1 cellular context compared by ENCODE assay signal in the genomic region with DNA sequence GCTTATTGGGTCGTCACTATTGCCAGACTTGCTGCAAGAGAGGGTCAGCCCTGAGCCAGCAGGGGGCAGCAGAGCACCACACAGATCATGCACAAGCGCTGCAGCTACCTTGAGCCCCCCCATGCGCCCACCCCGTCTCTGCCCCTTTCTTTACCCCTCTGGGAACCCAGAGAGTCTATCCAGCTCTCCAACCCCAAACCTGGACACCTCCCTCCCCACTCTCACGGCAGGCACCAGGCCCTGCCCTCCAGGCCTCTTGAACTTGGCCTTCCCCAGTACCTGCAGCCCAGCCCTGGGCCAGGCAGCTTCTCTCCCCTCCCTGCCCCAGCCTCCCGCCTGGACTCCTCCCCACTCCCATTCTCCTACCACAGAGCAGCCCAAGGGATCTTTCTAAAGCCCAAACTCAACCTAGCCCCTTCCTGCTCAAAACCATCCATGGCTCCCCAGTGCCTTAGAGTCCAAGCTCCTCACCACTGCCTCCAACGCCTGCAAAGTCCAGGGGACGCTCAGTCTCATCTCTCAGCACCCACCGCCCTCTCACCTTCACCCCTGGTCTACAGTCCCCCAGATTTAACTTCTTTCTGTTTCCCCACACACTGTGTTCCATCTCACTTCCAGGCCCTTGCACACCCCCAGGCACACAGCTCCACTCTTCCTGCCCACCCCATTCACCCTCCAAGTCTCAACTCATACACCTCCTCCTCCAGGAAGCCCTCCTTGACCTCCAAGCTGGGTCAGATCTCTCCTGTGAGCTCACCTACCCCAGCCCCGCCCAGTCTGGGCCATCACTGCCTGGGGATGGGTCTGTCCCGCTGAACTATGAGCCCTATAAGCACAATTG.
TF ChIP-seq lines count a peak whose summit lies in the region.

No MANE protein-coding gene starts in this region.

TF ChIP-seq in HepG2, 621 proteins besides CTCF, POLR2A, EP300 and RAD21 (continues in another document):
- TF ChIP-seq AKAP8 (CRISPR knock-in tag; IDR thresholded peaks at IDR 0.05): 0 out of 2 replicates have a peak, but pooled peaks have one; percentile 33
- TF ChIP-seq, protein P1, sequence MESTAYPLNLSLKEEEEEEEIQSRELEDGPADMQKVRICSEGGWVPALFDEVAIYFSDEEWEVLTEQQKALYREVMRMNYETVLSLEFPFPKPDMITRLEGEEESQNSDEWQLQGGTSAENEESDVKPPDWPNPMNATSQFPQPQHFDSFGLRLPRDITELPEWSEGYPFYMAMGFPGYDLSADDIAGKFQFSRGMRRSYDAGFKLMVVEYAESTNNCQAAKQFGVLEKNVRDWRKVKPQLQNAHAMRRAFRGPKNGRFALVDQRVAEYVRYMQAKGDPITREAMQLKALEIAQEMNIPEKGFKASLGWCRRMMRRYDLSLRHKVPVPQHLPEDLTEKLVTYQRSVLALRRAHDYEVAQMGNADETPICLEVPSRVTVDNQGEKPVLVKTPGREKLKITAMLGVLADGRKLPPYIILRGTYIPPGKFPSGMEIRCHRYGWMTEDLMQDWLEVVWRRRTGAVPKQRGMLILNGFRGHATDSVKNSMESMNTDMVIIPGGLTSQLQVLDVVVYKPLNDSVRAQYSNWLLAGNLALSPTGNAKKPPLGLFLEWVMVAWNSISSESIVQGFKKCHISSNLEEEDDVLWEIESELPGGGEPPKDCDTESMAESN (CRISPR knock-in tag; conservative IDR thresholded peaks at IDR 0.05): peak; percentile 38; the same call in 1 of the 2 replicates
- no peak for TF ChIP-seq ZNF546 (CRISPR knock-in tag; conservative IDR thresholded peaks at IDR 0.05)
- TF ChIP-seq MIXL1 (CRISPR knock-in tag; IDR thresholded peaks at IDR 0.05): no peak
- TF ChIP-seq, protein P2, sequence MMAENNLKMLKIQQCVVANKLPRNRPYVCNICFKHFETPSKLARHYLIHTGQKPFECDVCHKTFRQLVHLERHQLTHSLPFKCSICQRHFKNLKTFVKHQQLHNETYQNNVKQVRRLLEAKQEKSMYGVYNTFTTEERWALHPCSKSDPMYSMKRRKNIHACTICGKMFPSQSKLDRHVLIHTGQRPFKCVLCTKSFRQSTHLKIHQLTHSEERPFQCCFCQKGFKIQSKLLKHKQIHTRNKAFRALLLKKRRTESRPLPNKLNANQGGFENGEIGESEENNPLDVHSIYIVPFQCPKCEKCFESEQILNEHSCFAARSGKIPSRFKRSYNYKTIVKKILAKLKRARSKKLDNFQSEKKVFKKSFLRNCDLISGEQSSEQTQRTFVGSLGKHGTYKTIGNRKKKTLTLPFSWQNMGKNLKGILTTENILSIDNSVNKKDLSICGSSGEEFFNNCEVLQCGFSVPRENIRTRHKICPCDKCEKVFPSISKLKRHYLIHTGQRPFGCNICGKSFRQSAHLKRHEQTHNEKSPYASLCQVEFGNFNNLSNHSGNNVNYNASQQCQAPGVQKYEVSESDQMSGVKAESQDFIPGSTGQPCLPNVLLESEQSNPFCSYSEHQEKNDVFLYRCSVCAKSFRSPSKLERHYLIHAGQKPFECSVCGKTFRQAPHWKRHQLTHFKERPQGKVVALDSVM (CRISPR knock-in tag; IDR thresholded peaks at IDR 0.05): peak; percentile 41; the same call in 1 of the 2 replicates
- TF ChIP-seq SMC3 (IDR thresholded peaks at IDR 0.05; ENCODE audit: low read length): peak; percentile 79
- TF ChIP-seq, protein P3, sequence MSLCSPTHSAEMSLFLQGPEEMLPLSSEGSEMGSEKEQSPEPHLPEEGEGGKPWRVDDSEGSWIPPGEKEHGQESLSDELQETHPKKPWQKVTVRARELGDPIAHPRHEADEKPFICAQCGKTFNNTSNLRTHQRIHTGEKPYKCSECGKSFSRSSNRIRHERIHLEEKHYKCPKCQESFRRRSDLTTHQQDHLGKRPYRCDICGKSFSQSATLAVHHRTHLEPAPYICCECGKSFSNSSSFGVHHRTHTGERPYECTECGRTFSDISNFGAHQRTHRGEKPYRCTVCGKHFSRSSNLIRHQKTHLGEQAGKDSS (CRISPR knock-in tag; IDR thresholded peaks at IDR 0.05; ENCODE audit: borderline replicate concordance, low read depth): 0 out of 2 replicates have a peak, but pooled peaks have one; percentile 67
- TF ChIP-seq FOSL1 (CRISPR knock-in tag; IDR thresholded peaks at IDR 0.05; ENCODE audit: borderline replicate concordance): no peak
- 0 out of 2 replicates have a peak, but pooled peaks have one; percentile 17 for TF ChIP-seq ZSCAN22 (CRISPR knock-in tag; IDR thresholded peaks at IDR 0.05)
- no peak for TF ChIP-seq ZNF549 (CRISPR knock-in tag; IDR thresholded peaks at IDR 0.05)
- no peak for TF ChIP-seq RFX3 (CRISPR knock-in tag; IDR thresholded peaks at IDR 0.05)
- TF ChIP-seq SKI (IDR thresholded peaks at IDR 0.05; ENCODE audit: partially characterized antibody): peak; percentile 72
- no peak for TF ChIP-seq GABPB1 (CRISPR knock-in tag; IDR thresholded peaks at IDR 0.05)
- peak; percentile 55 for TF ChIP-seq PHF5A (CRISPR knock-in tag; IDR thresholded peaks at IDR 0.05; ENCODE audit: low read depth, unreplicated experiment)
- no peak for TF ChIP-seq TEAD2 (CRISPR knock-in tag; IDR thresholded peaks at IDR 0.05)
- TF ChIP-seq, protein P4, sequence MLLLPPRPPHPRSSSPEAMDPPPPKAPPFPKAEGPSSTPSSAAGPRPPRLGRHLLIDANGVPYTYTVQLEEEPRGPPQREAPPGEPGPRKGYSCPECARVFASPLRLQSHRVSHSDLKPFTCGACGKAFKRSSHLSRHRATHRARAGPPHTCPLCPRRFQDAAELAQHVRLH (CRISPR knock-in tag; IDR thresholded peaks at IDR 0.05; ENCODE audit: borderline replicate concordance, low read depth): peak; percentile 54; the same call in 1 of the 2 replicates
- TF ChIP-seq, protein P5, sequence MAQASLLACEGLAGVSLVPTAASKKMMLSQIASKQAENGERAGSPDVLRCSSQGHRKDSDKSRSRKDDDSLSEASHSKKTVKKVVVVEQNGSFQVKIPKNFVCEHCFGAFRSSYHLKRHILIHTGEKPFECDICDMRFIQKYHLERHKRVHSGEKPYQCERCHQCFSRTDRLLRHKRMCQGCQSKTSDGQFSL (CRISPR knock-in tag; IDR thresholded peaks at IDR 0.05): peak; percentile 88
- TF ChIP-seq, protein P6, sequence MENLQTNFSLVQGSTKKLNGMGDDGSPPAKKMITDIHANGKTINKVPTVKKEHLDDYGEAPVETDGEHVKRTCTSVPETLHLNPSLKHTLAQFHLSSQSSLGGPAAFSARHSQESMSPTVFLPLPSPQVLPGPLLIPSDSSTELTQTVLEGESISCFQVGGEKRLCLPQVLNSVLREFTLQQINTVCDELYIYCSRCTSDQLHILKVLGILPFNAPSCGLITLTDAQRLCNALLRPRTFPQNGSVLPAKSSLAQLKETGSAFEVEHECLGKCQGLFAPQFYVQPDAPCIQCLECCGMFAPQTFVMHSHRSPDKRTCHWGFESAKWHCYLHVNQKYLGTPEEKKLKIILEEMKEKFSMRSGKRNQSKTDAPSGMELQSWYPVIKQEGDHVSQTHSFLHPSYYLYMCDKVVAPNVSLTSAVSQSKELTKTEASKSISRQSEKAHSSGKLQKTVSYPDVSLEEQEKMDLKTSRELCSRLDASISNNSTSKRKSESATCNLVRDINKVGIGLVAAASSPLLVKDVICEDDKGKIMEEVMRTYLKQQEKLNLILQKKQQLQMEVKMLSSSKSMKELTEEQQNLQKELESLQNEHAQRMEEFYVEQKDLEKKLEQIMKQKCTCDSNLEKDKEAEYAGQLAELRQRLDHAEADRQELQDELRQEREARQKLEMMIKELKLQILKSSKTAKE (CRISPR knock-in tag; IDR thresholded peaks at IDR 0.05; ENCODE audit: borderline replicate concordance): no peak
- TF ChIP-seq ZNF230 (CRISPR knock-in tag; IDR thresholded peaks at IDR 0.05): 0 out of 2 replicates have a peak, but pooled peaks have one; percentile 37
- TF ChIP-seq, protein P7, sequence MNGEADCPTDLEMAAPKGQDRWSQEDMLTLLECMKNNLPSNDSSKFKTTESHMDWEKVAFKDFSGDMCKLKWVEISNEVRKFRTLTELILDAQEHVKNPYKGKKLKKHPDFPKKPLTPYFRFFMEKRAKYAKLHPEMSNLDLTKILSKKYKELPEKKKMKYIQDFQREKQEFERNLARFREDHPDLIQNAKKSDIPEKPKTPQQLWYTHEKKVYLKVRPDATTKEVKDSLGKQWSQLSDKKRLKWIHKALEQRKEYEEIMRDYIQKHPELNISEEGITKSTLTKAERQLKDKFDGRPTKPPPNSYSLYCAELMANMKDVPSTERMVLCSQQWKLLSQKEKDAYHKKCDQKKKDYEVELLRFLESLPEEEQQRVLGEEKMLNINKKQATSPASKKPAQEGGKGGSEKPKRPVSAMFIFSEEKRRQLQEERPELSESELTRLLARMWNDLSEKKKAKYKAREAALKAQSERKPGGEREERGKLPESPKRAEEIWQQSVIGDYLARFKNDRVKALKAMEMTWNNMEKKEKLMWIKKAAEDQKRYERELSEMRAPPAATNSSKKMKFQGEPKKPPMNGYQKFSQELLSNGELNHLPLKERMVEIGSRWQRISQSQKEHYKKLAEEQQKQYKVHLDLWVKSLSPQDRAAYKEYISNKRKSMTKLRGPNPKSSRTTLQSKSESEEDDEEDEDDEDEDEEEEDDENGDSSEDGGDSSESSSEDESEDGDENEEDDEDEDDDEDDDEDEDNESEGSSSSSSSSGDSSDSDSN (CRISPR knock-in tag; IDR thresholded peaks at IDR 0.05): peak; percentile 64; the same call in 1 of the 2 replicates
- TF ChIP-seq ZMYM3 (CRISPR knock-in tag; IDR thresholded peaks at IDR 0.05): peak; percentile 74
- peak; percentile 9; the same call in 1 of the 2 replicates for TF ChIP-seq FOSL2 (CRISPR knock-in tag; IDR thresholded peaks at IDR 0.05)
- TF ChIP-seq ZNF556 (CRISPR knock-in tag; IDR thresholded peaks at IDR 0.05; ENCODE audit: borderline replicate concordance): peak; percentile 45; the same call in 1 of the 2 replicates
- peak; percentile 90 for TF ChIP-seq ZFP36 (IDR thresholded peaks at IDR 0.05; ENCODE audit: borderline replicate concordance, low read depth, low read length, partially characterized antibody)
- TF ChIP-seq, protein P8, sequence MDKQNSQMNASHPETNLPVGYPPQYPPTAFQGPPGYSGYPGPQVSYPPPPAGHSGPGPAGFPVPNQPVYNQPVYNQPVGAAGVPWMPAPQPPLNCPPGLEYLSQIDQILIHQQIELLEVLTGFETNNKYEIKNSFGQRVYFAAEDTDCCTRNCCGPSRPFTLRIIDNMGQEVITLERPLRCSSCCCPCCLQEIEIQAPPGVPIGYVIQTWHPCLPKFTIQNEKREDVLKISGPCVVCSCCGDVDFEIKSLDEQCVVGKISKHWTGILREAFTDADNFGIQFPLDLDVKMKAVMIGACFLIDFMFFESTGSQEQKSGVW (CRISPR knock-in tag; IDR thresholded peaks at IDR 0.05; ENCODE audit: borderline replicate concordance): no peak
- TF ChIP-seq, protein P9, sequence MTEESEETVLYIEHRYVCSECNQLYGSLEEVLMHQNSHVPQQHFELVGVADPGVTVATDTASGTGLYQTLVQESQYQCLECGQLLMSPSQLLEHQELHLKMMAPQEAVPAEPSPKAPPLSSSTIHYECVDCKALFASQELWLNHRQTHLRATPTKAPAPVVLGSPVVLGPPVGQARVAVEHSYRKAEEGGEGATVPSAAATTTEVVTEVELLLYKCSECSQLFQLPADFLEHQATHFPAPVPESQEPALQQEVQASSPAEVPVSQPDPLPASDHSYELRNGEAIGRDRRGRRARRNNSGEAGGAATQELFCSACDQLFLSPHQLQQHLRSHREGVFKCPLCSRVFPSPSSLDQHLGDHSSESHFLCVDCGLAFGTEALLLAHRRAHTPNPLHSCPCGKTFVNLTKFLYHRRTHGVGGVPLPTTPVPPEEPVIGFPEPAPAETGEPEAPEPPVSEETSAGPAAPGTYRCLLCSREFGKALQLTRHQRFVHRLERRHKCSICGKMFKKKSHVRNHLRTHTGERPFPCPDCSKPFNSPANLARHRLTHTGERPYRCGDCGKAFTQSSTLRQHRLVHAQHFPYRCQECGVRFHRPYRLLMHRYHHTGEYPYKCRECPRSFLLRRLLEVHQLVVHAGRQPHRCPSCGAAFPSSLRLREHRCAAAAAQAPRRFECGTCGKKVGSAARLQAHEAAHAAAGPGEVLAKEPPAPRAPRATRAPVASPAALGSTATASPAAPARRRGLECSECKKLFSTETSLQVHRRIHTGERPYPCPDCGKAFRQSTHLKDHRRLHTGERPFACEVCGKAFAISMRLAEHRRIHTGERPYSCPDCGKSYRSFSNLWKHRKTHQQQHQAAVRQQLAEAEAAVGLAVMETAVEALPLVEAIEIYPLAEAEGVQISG (CRISPR knock-in tag; IDR thresholded peaks at IDR 0.05): peak; percentile 37; the same call in 1 of the 2 replicates
- TF ChIP-seq RARG (CRISPR knock-in tag; IDR thresholded peaks at IDR 0.05; ENCODE audit: low read depth): no peak
- no peak for TF ChIP-seq SRF (IDR thresholded peaks at IDR 0.05; ENCODE audit: low read depth, low read length)
- TF ChIP-seq ISL2 (CRISPR knock-in tag; IDR thresholded peaks at IDR 0.05): peak; percentile 23; the same call in 1 of the 2 replicates
- 0 out of 2 replicates have a peak, but pooled peaks have one; percentile 19 for TF ChIP-seq NCOR1 (IDR thresholded peaks at IDR 0.05; ENCODE audit: borderline replicate concordance, low read length)
- 0 out of 2 replicates have a peak, but pooled peaks have one; percentile 44 for TF ChIP-seq KDM3A (CRISPR knock-in tag; IDR thresholded peaks at IDR 0.05; ENCODE audit: low read depth)
- TF ChIP-seq MED8 (CRISPR knock-in tag; IDR thresholded peaks at IDR 0.05; ENCODE audit: insufficient replicate concordance): no peak
- TF ChIP-seq, protein P10, sequence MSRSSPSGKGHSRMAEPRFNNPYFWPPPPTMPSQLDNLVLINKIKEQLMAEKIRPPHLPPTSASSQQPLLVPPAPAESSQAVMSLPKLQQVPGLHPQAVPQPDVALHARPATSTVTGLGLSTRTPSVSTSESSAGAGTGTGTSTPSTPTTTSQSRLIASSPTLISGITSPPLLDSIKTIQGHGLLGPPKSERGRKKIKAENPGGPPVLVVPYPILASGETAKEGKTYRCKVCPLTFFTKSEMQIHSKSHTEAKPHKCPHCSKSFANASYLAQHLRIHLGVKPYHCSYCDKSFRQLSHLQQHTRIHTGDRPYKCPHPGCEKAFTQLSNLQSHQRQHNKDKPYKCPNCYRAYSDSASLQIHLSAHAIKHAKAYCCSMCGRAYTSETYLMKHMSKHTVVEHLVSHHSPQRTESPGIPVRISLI (CRISPR knock-in tag; IDR thresholded peaks at IDR 0.05; ENCODE audit: borderline replicate concordance): peak; percentile 65; the same call in 1 of the 2 replicates
